In the genomic region with DNA sequence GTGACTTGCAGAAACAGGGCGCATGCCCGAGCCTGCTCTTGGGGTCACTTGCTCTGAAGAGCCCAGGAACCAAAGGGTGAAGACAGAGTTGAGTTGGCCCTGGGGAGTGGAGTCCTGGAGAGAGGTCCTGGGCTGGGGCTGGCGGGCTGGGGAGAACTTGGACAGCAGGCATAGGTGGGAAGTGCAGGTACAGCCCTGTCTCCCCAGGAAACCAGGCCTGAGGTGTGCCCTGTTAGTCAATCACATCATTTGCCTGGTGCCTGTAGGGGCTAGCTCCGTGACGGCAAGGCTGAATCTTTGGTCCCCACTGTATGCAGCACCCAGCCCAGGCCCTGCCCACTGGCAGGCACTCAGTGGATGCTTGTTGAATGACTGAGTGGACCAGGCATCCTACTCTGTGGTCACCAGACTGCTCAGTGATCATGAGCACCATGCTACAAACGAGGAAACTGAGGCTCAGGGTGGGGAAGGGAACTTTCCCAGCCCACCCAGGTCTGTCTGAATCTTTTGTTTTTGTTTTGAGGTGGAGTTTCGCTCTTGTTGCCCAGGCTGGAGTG, we compare ENCODE assay signal across 1 cellular context.
TF ChIP-seq lines count a peak whose summit lies in the region.

No MANE protein-coding gene starts in this region.

TF ChIP-seq in HepG2, 621 proteins besides CTCF, POLR2A, EP300 and RAD21:
- TF ChIP-seq, protein P1, sequence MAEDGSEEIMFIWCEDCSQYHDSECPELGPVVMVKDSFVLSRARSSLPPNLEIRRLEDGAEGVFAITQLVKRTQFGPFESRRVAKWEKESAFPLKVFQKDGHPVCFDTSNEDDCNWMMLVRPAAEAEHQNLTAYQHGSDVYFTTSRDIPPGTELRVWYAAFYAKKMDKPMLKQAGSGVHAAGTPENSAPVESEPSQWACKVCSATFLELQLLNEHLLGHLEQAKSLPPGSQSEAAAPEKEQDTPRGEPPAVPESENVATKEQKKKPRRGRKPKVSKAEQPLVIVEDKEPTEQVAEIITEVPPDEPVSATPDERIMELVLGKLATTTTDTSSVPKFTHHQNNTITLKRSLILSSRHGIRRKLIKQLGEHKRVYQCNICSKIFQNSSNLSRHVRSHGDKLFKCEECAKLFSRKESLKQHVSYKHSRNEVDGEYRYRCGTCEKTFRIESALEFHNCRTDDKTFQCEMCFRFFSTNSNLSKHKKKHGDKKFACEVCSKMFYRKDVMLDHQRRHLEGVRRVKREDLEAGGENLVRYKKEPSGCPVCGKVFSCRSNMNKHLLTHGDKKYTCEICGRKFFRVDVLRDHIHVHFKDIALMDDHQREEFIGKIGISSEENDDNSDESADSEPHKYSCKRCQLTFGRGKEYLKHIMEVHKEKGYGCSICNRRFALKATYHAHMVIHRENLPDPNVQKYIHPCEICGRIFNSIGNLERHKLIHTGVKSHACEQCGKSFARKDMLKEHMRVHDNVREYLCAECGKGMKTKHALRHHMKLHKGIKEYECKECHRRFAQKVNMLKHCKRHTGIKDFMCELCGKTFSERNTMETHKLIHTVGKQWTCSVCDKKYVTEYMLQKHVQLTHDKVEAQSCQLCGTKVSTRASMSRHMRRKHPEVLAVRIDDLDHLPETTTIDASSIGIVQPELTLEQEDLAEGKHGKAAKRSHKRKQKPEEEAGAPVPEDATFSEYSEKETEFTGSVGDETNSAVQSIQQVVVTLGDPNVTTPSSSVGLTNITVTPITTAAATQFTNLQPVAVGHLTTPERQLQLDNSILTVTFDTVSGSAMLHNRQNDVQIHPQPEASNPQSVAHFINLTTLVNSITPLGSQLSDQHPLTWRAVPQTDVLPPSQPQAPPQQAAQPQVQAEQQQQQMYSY (CRISPR knock-in tag; IDR thresholded peaks at IDR 0.05) = no peak
- TF ChIP-seq, protein P2, sequence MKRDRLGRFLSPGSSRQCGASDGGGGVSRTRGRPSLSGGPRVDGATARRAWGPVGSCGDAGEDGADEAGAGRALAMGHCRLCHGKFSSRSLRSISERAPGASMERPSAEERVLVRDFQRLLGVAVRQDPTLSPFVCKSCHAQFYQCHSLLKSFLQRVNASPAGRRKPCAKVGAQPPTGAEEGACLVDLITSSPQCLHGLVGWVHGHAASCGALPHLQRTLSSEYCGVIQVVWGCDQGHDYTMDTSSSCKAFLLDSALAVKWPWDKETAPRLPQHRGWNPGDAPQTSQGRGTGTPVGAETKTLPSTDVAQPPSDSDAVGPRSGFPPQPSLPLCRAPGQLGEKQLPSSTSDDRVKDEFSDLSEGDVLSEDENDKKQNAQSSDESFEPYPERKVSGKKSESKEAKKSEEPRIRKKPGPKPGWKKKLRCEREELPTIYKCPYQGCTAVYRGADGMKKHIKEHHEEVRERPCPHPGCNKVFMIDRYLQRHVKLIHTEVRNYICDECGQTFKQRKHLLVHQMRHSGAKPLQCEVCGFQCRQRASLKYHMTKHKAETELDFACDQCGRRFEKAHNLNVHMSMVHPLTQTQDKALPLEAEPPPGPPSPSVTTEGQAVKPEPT (CRISPR knock-in tag; IDR thresholded peaks at IDR 0.05; ENCODE audit: low read depth) = 0 out of 2 replicates have a peak, but pooled peaks have one; percentile 35
- TF ChIP-seq TCF7 (IDR thresholded peaks at IDR 0.05; ENCODE audit: low read depth) = no peak
- TF ChIP-seq, protein P3, sequence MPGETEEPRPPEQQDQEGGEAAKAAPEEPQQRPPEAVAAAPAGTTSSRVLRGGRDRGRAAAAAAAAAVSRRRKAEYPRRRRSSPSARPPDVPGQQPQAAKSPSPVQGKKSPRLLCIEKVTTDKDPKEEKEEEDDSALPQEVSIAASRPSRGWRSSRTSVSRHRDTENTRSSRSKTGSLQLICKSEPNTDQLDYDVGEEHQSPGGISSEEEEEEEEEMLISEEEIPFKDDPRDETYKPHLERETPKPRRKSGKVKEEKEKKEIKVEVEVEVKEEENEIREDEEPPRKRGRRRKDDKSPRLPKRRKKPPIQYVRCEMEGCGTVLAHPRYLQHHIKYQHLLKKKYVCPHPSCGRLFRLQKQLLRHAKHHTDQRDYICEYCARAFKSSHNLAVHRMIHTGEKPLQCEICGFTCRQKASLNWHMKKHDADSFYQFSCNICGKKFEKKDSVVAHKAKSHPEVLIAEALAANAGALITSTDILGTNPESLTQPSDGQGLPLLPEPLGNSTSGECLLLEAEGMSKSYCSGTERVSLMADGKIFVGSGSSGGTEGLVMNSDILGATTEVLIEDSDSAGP (CRISPR knock-in tag; IDR thresholded peaks at IDR 0.05; ENCODE audit: borderline replicate concordance) = no peak
- TF ChIP-seq SP2 (CRISPR knock-in tag; IDR thresholded peaks at IDR 0.05) = 0 out of 2 replicates have a peak, but pooled peaks have one; percentile 15
- no peak for TF ChIP-seq ZSCAN30 (CRISPR knock-in tag; IDR thresholded peaks at IDR 0.05)
- TF ChIP-seq YY1 (IDR thresholded peaks at IDR 0.05; ENCODE audit: insufficient read depth, insufficient replicate concordance, low read depth, low read length) = no peak
- TF ChIP-seq, protein P4, sequence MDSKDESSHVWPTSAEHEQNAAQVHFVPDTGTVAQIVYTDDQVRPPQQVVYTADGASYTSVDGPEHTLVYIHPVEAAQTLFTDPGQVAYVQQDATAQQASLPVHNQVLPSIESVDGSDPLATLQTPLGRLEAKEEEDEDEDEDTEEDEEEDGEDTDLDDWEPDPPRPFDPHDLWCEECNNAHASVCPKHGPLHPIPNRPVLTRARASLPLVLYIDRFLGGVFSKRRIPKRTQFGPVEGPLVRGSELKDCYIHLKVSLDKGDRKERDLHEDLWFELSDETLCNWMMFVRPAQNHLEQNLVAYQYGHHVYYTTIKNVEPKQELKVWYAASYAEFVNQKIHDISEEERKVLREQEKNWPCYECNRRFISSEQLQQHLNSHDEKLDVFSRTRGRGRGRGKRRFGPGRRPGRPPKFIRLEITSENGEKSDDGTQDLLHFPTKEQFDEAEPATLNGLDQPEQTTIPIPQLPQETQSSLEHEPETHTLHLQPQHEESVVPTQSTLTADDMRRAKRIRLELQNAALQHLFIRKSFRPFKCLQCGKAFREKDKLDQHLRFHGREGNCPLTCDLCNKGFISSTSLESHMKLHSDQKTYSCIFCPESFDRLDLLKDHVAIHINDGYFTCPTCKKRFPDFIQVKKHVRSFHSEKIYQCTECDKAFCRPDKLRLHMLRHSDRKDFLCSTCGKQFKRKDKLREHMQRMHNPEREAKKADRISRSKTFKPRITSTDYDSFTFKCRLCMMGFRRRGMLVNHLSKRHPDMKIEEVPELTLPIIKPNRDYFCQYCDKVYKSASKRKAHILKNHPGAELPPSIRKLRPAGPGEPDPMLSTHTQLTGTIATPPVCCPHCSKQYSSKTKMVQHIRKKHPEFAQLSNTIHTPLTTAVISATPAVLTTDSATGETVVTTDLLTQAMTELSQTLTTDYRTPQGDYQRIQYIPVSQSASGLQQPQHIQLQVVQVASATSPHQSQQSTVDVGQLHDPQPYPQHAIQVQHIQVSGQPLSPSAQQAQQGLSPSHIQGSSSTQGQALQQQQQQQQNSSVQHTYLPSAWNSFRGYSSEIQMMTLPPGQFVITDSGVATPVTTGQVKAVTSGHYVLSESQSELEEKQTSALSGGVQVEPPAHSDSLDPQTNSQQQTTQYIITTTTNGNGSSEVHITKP (CRISPR knock-in tag; IDR thresholded peaks at IDR 0.05; ENCODE audit: low read depth) = no peak
- TF ChIP-seq CREB1 (IDR thresholded peaks at IDR 0.05) = no peak
- TF ChIP-seq CREB1 (CRISPR knock-in tag; IDR thresholded peaks at IDR 0.05) = no peak
- no peak for TF ChIP-seq CBX5 (CRISPR knock-in tag; IDR thresholded peaks at IDR 0.05; ENCODE audit: borderline replicate concordance)
- TF ChIP-seq ZNF556 (CRISPR knock-in tag; IDR thresholded peaks at IDR 0.05; ENCODE audit: borderline replicate concordance) = 0 out of 2 replicates have a peak, but pooled peaks have one; percentile 30
- no peak for TF ChIP-seq ZNF552 (CRISPR knock-in tag; IDR thresholded peaks at IDR 0.05; ENCODE audit: borderline replicate concordance)
- no peak for TF ChIP-seq REL (CRISPR knock-in tag; conservative IDR thresholded peaks at IDR 0.05)
- TF ChIP-seq ZNF282 (IDR thresholded peaks at IDR 0.05; ENCODE audit: partially characterized antibody) = no peak
- TF ChIP-seq ADNP (CRISPR knock-in tag; IDR thresholded peaks at IDR 0.05) = no peak
- TF ChIP-seq ZNF441 (CRISPR knock-in tag; IDR thresholded peaks at IDR 0.05; ENCODE audit: borderline replicate concordance) = 0 out of 2 replicates have a peak, but pooled peaks have one; percentile 31
- TF ChIP-seq MAF1 (CRISPR knock-in tag; IDR thresholded peaks at IDR 0.05; ENCODE audit: borderline replicate concordance) = no peak
- TF ChIP-seq MTA1 (CRISPR knock-in tag; IDR thresholded peaks at IDR 0.05; ENCODE audit: borderline replicate concordance) = 0 out of 2 replicates have a peak, but pooled peaks have one; percentile 20
- TF ChIP-seq NCOA1 (CRISPR knock-in tag; IDR thresholded peaks at IDR 0.05) = no peak
- TF ChIP-seq ISX (CRISPR knock-in tag; conservative IDR thresholded peaks at IDR 0.05) = no peak
- TF ChIP-seq, protein P5, sequence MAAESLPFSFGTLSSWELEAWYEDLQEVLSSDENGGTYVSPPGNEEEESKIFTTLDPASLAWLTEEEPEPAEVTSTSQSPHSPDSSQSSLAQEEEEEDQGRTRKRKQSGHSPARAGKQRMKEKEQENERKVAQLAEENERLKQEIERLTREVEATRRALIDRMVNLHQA (CRISPR knock-in tag; IDR thresholded peaks at IDR 0.05) = no peak
- TF ChIP-seq ZNF343 (CRISPR knock-in tag; IDR thresholded peaks at IDR 0.05) = 0 out of 2 replicates have a peak, but pooled peaks have one; percentile 29
- TF ChIP-seq, protein P6, sequence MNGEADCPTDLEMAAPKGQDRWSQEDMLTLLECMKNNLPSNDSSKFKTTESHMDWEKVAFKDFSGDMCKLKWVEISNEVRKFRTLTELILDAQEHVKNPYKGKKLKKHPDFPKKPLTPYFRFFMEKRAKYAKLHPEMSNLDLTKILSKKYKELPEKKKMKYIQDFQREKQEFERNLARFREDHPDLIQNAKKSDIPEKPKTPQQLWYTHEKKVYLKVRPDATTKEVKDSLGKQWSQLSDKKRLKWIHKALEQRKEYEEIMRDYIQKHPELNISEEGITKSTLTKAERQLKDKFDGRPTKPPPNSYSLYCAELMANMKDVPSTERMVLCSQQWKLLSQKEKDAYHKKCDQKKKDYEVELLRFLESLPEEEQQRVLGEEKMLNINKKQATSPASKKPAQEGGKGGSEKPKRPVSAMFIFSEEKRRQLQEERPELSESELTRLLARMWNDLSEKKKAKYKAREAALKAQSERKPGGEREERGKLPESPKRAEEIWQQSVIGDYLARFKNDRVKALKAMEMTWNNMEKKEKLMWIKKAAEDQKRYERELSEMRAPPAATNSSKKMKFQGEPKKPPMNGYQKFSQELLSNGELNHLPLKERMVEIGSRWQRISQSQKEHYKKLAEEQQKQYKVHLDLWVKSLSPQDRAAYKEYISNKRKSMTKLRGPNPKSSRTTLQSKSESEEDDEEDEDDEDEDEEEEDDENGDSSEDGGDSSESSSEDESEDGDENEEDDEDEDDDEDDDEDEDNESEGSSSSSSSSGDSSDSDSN (CRISPR knock-in tag; IDR thresholded peaks at IDR 0.05) = no peak
- TF ChIP-seq, protein P7, sequence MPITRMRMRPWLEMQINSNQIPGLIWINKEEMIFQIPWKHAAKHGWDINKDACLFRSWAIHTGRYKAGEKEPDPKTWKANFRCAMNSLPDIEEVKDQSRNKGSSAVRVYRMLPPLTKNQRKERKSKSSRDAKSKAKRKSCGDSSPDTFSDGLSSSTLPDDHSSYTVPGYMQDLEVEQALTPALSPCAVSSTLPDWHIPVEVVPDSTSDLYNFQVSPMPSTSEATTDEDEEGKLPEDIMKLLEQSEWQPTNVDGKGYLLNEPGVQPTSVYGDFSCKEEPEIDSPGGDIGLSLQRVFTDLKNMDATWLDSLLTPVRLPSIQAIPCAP (CRISPR knock-in tag; IDR thresholded peaks at IDR 0.05; ENCODE audit: low read depth) = no peak
- TF ChIP-seq, protein P8, sequence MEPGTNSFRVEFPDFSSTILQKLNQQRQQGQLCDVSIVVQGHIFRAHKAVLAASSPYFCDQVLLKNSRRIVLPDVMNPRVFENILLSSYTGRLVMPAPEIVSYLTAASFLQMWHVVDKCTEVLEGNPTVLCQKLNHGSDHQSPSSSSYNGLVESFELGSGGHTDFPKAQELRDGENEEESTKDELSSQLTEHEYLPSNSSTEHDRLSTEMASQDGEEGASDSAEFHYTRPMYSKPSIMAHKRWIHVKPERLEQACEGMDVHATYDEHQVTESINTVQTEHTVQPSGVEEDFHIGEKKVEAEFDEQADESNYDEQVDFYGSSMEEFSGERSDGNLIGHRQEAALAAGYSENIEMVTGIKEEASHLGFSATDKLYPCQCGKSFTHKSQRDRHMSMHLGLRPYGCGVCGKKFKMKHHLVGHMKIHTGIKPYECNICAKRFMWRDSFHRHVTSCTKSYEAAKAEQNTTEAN (CRISPR knock-in tag; conservative IDR thresholded peaks at IDR 0.05) = no peak
- no peak for TF ChIP-seq KMT2A (CRISPR knock-in tag; IDR thresholded peaks at IDR 0.05)
- TF ChIP-seq ZMYM4 (CRISPR knock-in tag; IDR thresholded peaks at IDR 0.05) = no peak
